9 cellular contexts compared by ENCODE assay signal in genomic region chr1:204480515-204480914, GRCh38. TPM values are rescaled to one million over a fixed set of nuclear protein-coding genes. Genes with fewer than 3 reads are reported as not detected.
DNase-seq lines count a peak whose midpoint lies in the region; ATAC-seq and TF ChIP-seq lines count a peak whose summit lies in the region.
"Had no signal": no experiment of that assay in that cellular context is flagged by ENCODE, and none has a peak within 500 bp of the region (broad histone marks: within the 10 kb centered on the region; RNA-seq: fewer than 3 reads in every experiment).

No MANE protein-coding gene starts in this region.

- H3K4me1 ChIP-seq in right cardiac atrium (ENCODE audit: control insufficient read depth, insufficient read depth, low read length), result peaks cover 51% of the 10 kb centered on the region
- H3K4me1 ChIP-seq in right atrium auricular region, result peaks cover 0 to 76% of the 10 kb centered on the region in 2 donors
- peaks cover 64 to 90% (median 80%) of the 10 kb centered on the region in 4 donors for H3K4me1 ChIP-seq in upper lobe of left lung

- H3K9me3 ChIP-seq in right cardiac atrium (ENCODE audit: control insufficient read depth, low read length) (no peaks in the 10 kb centered on the region), right atrium auricular region (no peaks in the 10 kb centered on the region), upper lobe of left lung (no peaks in the 10 kb centered on the region)

- no peak for ATAC-seq in right cardiac atrium
- peak; percentile 48 for ATAC-seq in HG03045 (IDR thresholded peaks at IDR 0.05; ENCODE audit: unreplicated experiment)
- no peak for ATAC-seq in upper lobe of left lung (ENCODE audit: low FRiP score in 2 of 2)
- ATAC-seq in HG03025 (IDR thresholded peaks at IDR 0.05; ENCODE audit: low FRiP score, unreplicated experiment), result no peak

- intact Hi-C loops in right cardiac atrium (cut with DNase I), result no loop called here

- no peak overlapping the region for H3K27ac ChIP-seq in right cardiac atrium (ENCODE audit: low read length)
- no peak overlapping the region for H3K27ac ChIP-seq in right atrium auricular region
- peak overlapping the region; percentile 92 for H3K27ac ChIP-seq in angular gyrus (ENCODE audit: low read depth, low read length)
- H3K27ac ChIP-seq in upper lobe of left lung, result peak overlapping the region in 3 of 4 donors; percentile 18 to 42 (median 35)

- TF ChIP-seq CTCF in right atrium auricular region (IDR thresholded peaks at IDR 0.05) (no peak), upper lobe of left lung (IDR thresholded peaks at IDR 0.05) (no peak)

- H3K4me3 ChIP-seq in right cardiac atrium (ENCODE audit: low read length), result no peak overlapping the region
- H3K4me3 ChIP-seq in right atrium auricular region, result no peak overlapping the region
- no peak overlapping the region for H3K4me3 ChIP-seq in upper lobe of left lung

- TF ChIP-seq EP300 in upper lobe of left lung (IDR thresholded peaks at IDR 0.05), result no peak

- no peaks in the 10 kb centered on the region for H3K27me3 ChIP-seq in right cardiac atrium (ENCODE audit: control insufficient read depth, insufficient read depth)
- no peaks in the 10 kb centered on the region for H3K27me3 ChIP-seq in right atrium auricular region
- H3K27me3 ChIP-seq in upper lobe of left lung, result no peaks in the 10 kb centered on the region

- no peak for TF ChIP-seq POLR2A in upper lobe of left lung (IDR thresholded peaks at IDR 0.05)

- H3K36me3 ChIP-seq in right atrium auricular region, result no peaks in the 10 kb centered on the region
- no peaks in the 10 kb centered on the region for H3K36me3 ChIP-seq in upper lobe of left lung

- 52% methylated on average over 8 of the region's 8 CpGs for WGBS in right cardiac atrium
- WGBS in upper lobe of left lung, 2 donors, result 67 to 76% methylated on average over 8 of the region's 8 CpGs

- DNase-seq in right cardiac atrium (peak in 2 of 3 donors; percentile 56 to 57), right atrium auricular region (ENCODE audit: low spot score) (no peak), upper lobe of left lung (peak in 1 of 2 donors; percentile 66), DMS53 treated with DMSO at 0.1 percent for 48 hours (lab: John Stamatoyannopoulos, UW; ENCODE audit: unreplicated experiment) (no peak)
- DNase-seq in activated CD4-positive, alpha-beta T cell treated with anti-CD3 and anti-CD28 coated beads, Interleukin-2, amount 50 U/mL, for 48 hours, result no peak
- DNase-seq: occipital lobe had no signal

RNA-seq across cellular contexts. Expression of gene PIK3C2B, which starts 14.1 kb away (rescaled TPM):
- total RNA-seq in right cardiac atrium (10 to 100 TPM; 24.9 to 32.7 (median 29.0) TPM), right atrium auricular region (10 to 100 TPM; 13.1 to 19.4 TPM), upper lobe of left lung (10 to 100 TPM; 14.1 to 84.9 (median 39.9) TPM)
- 13.3 TPM for polyA plus RNA-seq in right cardiac atrium

RNA-seq across cellular contexts. Expression of gene MDM4, which starts 35.7 kb away (rescaled TPM):
- total RNA-seq in right cardiac atrium (10 to 100 TPM; 29.9 to 48.2 (median 34.9) TPM), right atrium auricular region (10 to 100 TPM; 18.1 to 18.3 TPM), upper lobe of left lung (100 to 1,000 TPM in 2 of 6 donors, 10 to 100 TPM in 4; 40.0 to 167 (median 69.2) TPM)
- polyA plus RNA-seq in right cardiac atrium, result 10.5 TPM

Comparison
In these comparisons a context has a peak if more than half of its experiments do, and no peak if none do; other contexts are left out.
1. DNase-seq: peak in right cardiac atrium (2 of 3); none in right atrium auricular region (single experiment), activated CD4-positive, alpha-beta T cell treated with anti-CD3 and anti-CD28 coated beads, Interleukin-2, amount 50 U/mL, for 48 hours (0 of 2) and DMS53 treated with DMSO at 0.1 percent for 48 hours (single experiment).
2. H3K27ac ChIP-seq: peak in angular gyrus (single experiment) and upper lobe of left lung (3 of 4); none in right cardiac atrium (single experiment) and right atrium auricular region (0 of 2).